20 cellular contexts compared by ENCODE assay signal in genomic region chr3:2247831-2248230, GRCh38.
"Had no signal": no experiment of that assay in that cellular context is flagged by ENCODE, and none has a peak within 500 bp of the region (broad histone marks: within the 10 kb centered on the region; RNA-seq: fewer than 3 reads in every experiment).

No MANE protein-coding gene starts in this region.

- H3K9me3 Mint-ChIP-seq: nephron had no signal

- H3K36me3 Mint-ChIP-seq: memory B cell, naive B cell had no signal

- H3K4me3 Mint-ChIP-seq: effector memory CD8-positive, alpha-beta T cell; memory B cell; naive B cell; nephron had no signal

- H3K27me3 Mint-ChIP-seq: effector memory CD8-positive, alpha-beta T cell; memory B cell; naive B cell; progenitor cell of endocrine pancreas had no signal

- H3K27ac Mint-ChIP-seq: effector memory CD8-positive, alpha-beta T cell; memory B cell; naive B cell; nephron; progenitor cell of endocrine pancreas had no signal

- H3K4me1 Mint-ChIP-seq: memory B cell, naive B cell, nephron had no signal

- DNase-seq: effector memory CD8-positive, alpha-beta T cell; gastrocnemius medialis; heart right ventricle; islet precursor cell; left ventricle myocardium inferior; lower lobe of right lung; midbrain; naive B cell; occipital lobe; pancreas; right cardiac atrium; small intestine; stimulated activated CD4-positive, alpha-beta T cell treated with anti-CD3 and anti-CD28 coated beads, Interleukin-12 subunit alpha, Interleukin-12 subunit beta, amount 100 ng/mL, for 4 hours; stimulated activated naive CD4-positive, alpha-beta T cell; stomach; substantia nigra; transverse colon had no signal
